Comparison of ENCODE assay signal across 17 cellular contexts in the genomic region with DNA sequence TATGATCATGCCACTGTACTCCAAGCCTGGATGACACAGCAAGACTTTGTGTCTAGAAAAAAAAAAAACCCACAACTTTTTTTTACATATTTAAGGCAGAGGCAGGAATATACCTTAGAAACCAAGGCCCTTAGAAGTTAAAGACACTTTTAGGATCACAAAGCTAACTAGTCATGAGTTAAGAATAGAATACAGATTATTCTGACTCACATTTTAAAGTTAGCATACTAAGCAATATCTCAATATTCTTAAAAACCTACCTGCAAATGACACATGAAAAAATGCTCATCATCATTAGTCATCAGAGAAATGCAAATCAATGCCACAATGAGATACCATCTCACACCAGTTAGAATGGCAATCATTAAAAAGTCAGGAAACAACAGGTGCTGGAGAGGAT.
DNase-seq lines count a peak whose midpoint lies in the region; ATAC-seq, FAIRE-seq and TF ChIP-seq lines count a peak whose summit lies in the region.
"Had no signal": no experiment of that assay in that cellular context is flagged by ENCODE, and none has a peak within 500 bp of the region (broad histone marks: within the 10 kb centered on the region; RNA-seq: fewer than 3 reads in every experiment).

No MANE protein-coding gene starts in this region.

- H3F3A ChIP-seq in PC-3 (ENCODE audit: low read length, unreplicated experiment): no peaks in the 10 kb centered on the region

- H3K4me3 ChIP-seq in PC-3 (ENCODE audit: low read length): no peak overlapping the region
- no peak overlapping the region for H3K4me3 ChIP-seq in keratinocyte (ENCODE audit: control insufficient read depth in 2 of 3, extremely low read depth in 1 of 3, insufficient read depth in 2 of 3, low read depth in 1 of 3, low read length in 3 of 3)
- no peak overlapping the region for H3K4me3 ChIP-seq in mucosa of descending colon

- H3K9me1 ChIP-seq in keratinocyte (ENCODE audit: control insufficient read depth, extremely low read depth, insufficient read depth, low read length): no peaks in the 10 kb centered on the region

- peak; percentile 53 for ATAC-seq in activated CD8-positive, alpha-beta T cell treated with anti-CD3 and anti-CD28 coated beads for 36 hours
- ATAC-seq in activated CD8-positive, alpha-beta T cell treated with anti-CD3 and anti-CD28 coated beads, Interleukin-2, amount 10 ng/mL, durations not matched to agents 7 days and 5 days: no peak
- ATAC-seq in PC-3: no peak; the same call in 1 of the 2 replicates
- no peak for ATAC-seq in mucosa of descending colon
- ATAC-seq in GM18502 (IDR thresholded peaks at IDR 0.05; ENCODE audit: poor library complexity, unreplicated experiment): no peak

- intact Hi-C loops in activated CD8-positive, alpha-beta T cell treated with anti-CD3 and anti-CD28 coated beads for 36 hours (cut with micrococcal nuclease): no loop called here
- intact Hi-C loops in PC-3 (cut with micrococcal nuclease) (no loop called here), mucosa of descending colon (cut with DNase I, micrococcal nuclease) (no loop called here)

- TF ChIP-seq CTCF in activated CD8-positive, alpha-beta T cell treated with anti-CD3 and anti-CD28 coated beads for 36 hours (IDR thresholded peaks at IDR 0.05): no peak
- TF ChIP-seq CTCF in PC-3 (conservative IDR thresholded peaks at IDR 0.05; ENCODE audit: low read depth, low read length): no peak
- TF ChIP-seq CTCF in keratinocyte (optimal IDR thresholded peaks at IDR 0.05 in 1 of 3, IDR thresholded peaks at IDR 0.05 in 1 of 3, conservative IDR thresholded peaks at IDR 0.05 in 1 of 3; ENCODE audit: extremely low read depth in 1 of 3, insufficient read depth in 2 of 3, low read length in 3 of 3): no peak
- no peak for TF ChIP-seq CTCF in mucosa of descending colon (IDR thresholded peaks at IDR 0.05)

- H3K27me3 ChIP-seq in PC-3 (ENCODE audit: low read length): no peaks in the 10 kb centered on the region
- H3K27me3 ChIP-seq in keratinocyte (ENCODE audit: control insufficient read depth, extremely low read depth, insufficient read depth, low read length): no peaks in the 10 kb centered on the region

- H3K36me3 Mint-ChIP-seq in activated CD8-positive, alpha-beta T cell treated with anti-CD3 and anti-CD28 coated beads for 36 hours (ENCODE audit: low read depth): peaks cover 41% of the 10 kb centered on the region
- peaks cover 23% of the 10 kb centered on the region for H3K36me3 Mint-ChIP-seq in activated CD8-positive, alpha-beta T cell treated with anti-CD3 and anti-CD28 coated beads, Interleukin-2, amount 10 ng/mL, durations not matched to agents 7 days and 5 days (ENCODE audit: low read depth)

- no peaks in the 10 kb centered on the region for H3K36me3 ChIP-seq in PC-3 (ENCODE audit: low read depth, low read length)
- H3K36me3 ChIP-seq in keratinocyte (ENCODE audit: control insufficient read depth in 2 of 2, extremely low read depth in 1 of 2, insufficient read depth in 2 of 2, low read length in 2 of 2): no peaks in the 10 kb centered on the region
- no peaks in the 10 kb centered on the region for H3K36me3 ChIP-seq in mucosa of descending colon (ENCODE audit: low read depth)

- no TSS peak for BruUV-seq in PC-3 (replicated peaks; lab: Mats Ljungman, UMichigan)

- H3K4me1 ChIP-seq in PC-3 (ENCODE audit: insufficient read depth, low read length) (no peaks in the 10 kb centered on the region), keratinocyte (ENCODE audit: control insufficient read depth, extremely low read depth, insufficient read depth, low read length) (no peaks in the 10 kb centered on the region), mucosa of descending colon (ENCODE audit: low read depth) (no peaks in the 10 kb centered on the region)

- H3K4me1 Mint-ChIP-seq in activated CD8-positive, alpha-beta T cell treated with anti-CD3 and anti-CD28 coated beads for 36 hours (ENCODE audit: low read depth): peaks cover 6% of the 10 kb centered on the region
- peaks cover 1% of the 10 kb centered on the region for H3K4me1 Mint-ChIP-seq in activated CD8-positive, alpha-beta T cell treated with anti-CD3 and anti-CD28 coated beads, Interleukin-2, amount 10 ng/mL, durations not matched to agents 7 days and 5 days (ENCODE audit: low read depth)

- H3K4me3 Mint-ChIP-seq in activated CD8-positive, alpha-beta T cell treated with anti-CD3 and anti-CD28 coated beads for 36 hours: no peak overlapping the region
- no peak overlapping the region for H3K4me3 Mint-ChIP-seq in activated CD8-positive, alpha-beta T cell treated with anti-CD3 and anti-CD28 coated beads, Interleukin-2, amount 10 ng/mL, durations not matched to agents 7 days and 5 days
- H3K4me3 Mint-ChIP-seq: CD4-positive, alpha-beta memory T cell; H9 had no signal

- H3K9ac ChIP-seq in PC-3 (ENCODE audit: low read length) (no peak overlapping the region), keratinocyte (ENCODE audit: control insufficient read depth, extremely low read depth, insufficient read depth, low read length) (no peak overlapping the region)

- no peak overlapping the region for H3K4me2 ChIP-seq in PC-3 (ENCODE audit: low read length)
- no peak overlapping the region for H3K4me2 ChIP-seq in keratinocyte (ENCODE audit: control insufficient read depth, extremely low read depth, insufficient read depth, low read depth, low read length)

- no peaks in the 10 kb centered on the region for H4K20me1 ChIP-seq in PC-3 (ENCODE audit: low read length)
- H4K20me1 ChIP-seq in keratinocyte (ENCODE audit: control insufficient read depth, extremely low read depth, insufficient read depth, low read length): no peaks in the 10 kb centered on the region

- no peaks in the 10 kb centered on the region for H3K9me2 ChIP-seq in PC-3 (replicated peaks; ENCODE audit: low read length)

- no peaks in the 10 kb centered on the region for H3K9me3 ChIP-seq in PC-3 (ENCODE audit: low read length)
- H3K9me3 ChIP-seq in keratinocyte (ENCODE audit: control insufficient read depth, low read depth, low read length): no peaks in the 10 kb centered on the region
- H3K9me3 ChIP-seq in mucosa of descending colon: no peaks in the 10 kb centered on the region

- no peak overlapping the region for H2AFZ ChIP-seq in PC-3 (ENCODE audit: low read length)
- H2AFZ ChIP-seq in keratinocyte (ENCODE audit: control insufficient read depth, low read length): no peak overlapping the region

- no peaks in the 10 kb centered on the region for H3K79me2 ChIP-seq in PC-3 (ENCODE audit: low read length)
- no peaks in the 10 kb centered on the region for H3K79me2 ChIP-seq in keratinocyte (ENCODE audit: control insufficient read depth, insufficient read depth, low read length)

- no peaks in the 10 kb centered on the region for H3K9me3 Mint-ChIP-seq in activated CD8-positive, alpha-beta T cell treated with anti-CD3 and anti-CD28 coated beads for 36 hours
- no peaks in the 10 kb centered on the region for H3K9me3 Mint-ChIP-seq in activated CD8-positive, alpha-beta T cell treated with anti-CD3 and anti-CD28 coated beads, Interleukin-2, amount 10 ng/mL, durations not matched to agents 7 days and 5 days (ENCODE audit: insufficient read depth)
- H3K9me3 Mint-ChIP-seq: H9 had no signal

- no peak for FAIRE-seq in keratinocyte (lab: Jason Lieb, UNC)
- FAIRE-seq: HTR-8/SVneo had no signal

- H3K27ac ChIP-seq in PC-3 (ENCODE audit: low read length) (no peak overlapping the region), keratinocyte (ENCODE audit: control insufficient read depth, insufficient read depth, low read length) (no peak overlapping the region)
- H3K27ac ChIP-seq: RWPE1 had no signal

- H3K27me3 Mint-ChIP-seq in activated CD8-positive, alpha-beta T cell treated with anti-CD3 and anti-CD28 coated beads for 36 hours: no peaks in the 10 kb centered on the region
- H3K27me3 Mint-ChIP-seq in activated CD8-positive, alpha-beta T cell treated with anti-CD3 and anti-CD28 coated beads, Interleukin-2, amount 10 ng/mL, durations not matched to agents 7 days and 5 days (ENCODE audit: low read depth): no peaks in the 10 kb centered on the region
- H3K27me3 Mint-ChIP-seq: CD4-positive, alpha-beta memory T cell had no signal

- no peak overlapping the region for H3K27ac Mint-ChIP-seq in activated CD8-positive, alpha-beta T cell treated with anti-CD3 and anti-CD28 coated beads for 36 hours
- H3K27ac Mint-ChIP-seq in activated CD8-positive, alpha-beta T cell treated with anti-CD3 and anti-CD28 coated beads, Interleukin-2, amount 10 ng/mL, durations not matched to agents 7 days and 5 days: no peak overlapping the region
- H3K27ac Mint-ChIP-seq: CD4-positive, alpha-beta memory T cell had no signal

- CTCF ChIA-PET in activated CD8-positive, alpha-beta T cell treated with anti-CD3 and anti-CD28 coated beads for 36 hours (lab: Charles Lee): no interaction called here
- CTCF ChIA-PET in activated CD8-positive, alpha-beta T cell treated with anti-CD3 and anti-CD28 coated beads, Interleukin-2, amount 10 ng/mL, durations not matched to agents 7 days and 5 days (lab: Charles Lee): no interaction called here
- CTCF ChIA-PET in PC-3 (lab: Charles Lee): no interaction called here

- no peak for DNase-seq in activated CD8-positive, alpha-beta T cell treated with anti-CD3 and anti-CD28 coated beads for 36 hours
- DNase-seq in activated CD8-positive, alpha-beta T cell treated with anti-CD3 and anti-CD28 coated beads, Interleukin-2, amount 10 ng/mL, durations not matched to agents 7 days and 5 days: no peak
- DNase-seq in ELR (ENCODE audit: low read depth): peak; percentile 27
- DNase-seq in PC-3: peak; percentile 26
- peak; percentile 5 for DNase-seq in keratinocyte (ENCODE audit: low read depth, low spot score)
- DNase-seq in OCI-M2 (lab: John Stamatoyannopoulos, UW; ENCODE audit: unreplicated experiment): no peak
- no peak for DNase-seq in mucosa of descending colon
- DNase-seq: CD4-positive, alpha-beta memory T cell; DMS79; H9; MV-4-11; NCI-H1417; NCI-H1930; NCI-H526 treated with DMSO at 0.1 percent for 48 hours had no signal

- dilution Hi-C loops in keratinocyte (cut with MboI; ENCODE audit: extremely low pct_ligation_motif_present, low sequenced_read_pairs): no loop called here

- POLR2A ChIA-PET in activated CD8-positive, alpha-beta T cell treated with anti-CD3 and anti-CD28 coated beads for 36 hours (lab: Charles Lee): no interaction called here
- POLR2A ChIA-PET in activated CD8-positive, alpha-beta T cell treated with anti-CD3 and anti-CD28 coated beads, Interleukin-2, amount 10 ng/mL, durations not matched to agents 7 days and 5 days (lab: Charles Lee): no interaction called here
- POLR2A ChIA-PET in PC-3 (lab: Charles Lee; ENCODE audit: unreplicated experiment): no interaction called here

Comparison
In these comparisons a context has a peak if more than half of its experiments do, and no peak if none do; other contexts are left out.
1. DNase-seq: peak in ELR (single experiment), PC-3 (single experiment) and keratinocyte (single experiment); none in activated CD8-positive, alpha-beta T cell treated with anti-CD3 and anti-CD28 coated beads for 36 hours (single experiment), activated CD8-positive, alpha-beta T cell treated with anti-CD3 and anti-CD28 coated beads, Interleukin-2, amount 10 ng/mL, durations not matched to agents 7 days and 5 days (single experiment), OCI-M2 (single experiment) and mucosa of descending colon (0 of 3).